1 cellular context compared by ENCODE assay signal in genomic region chrX:29690061-29690460, GRCh38.
TF ChIP-seq lines count a peak whose summit lies in the region.

No MANE protein-coding gene starts in this region.

TF ChIP-seq in endothelial cell of umbilical vein, 7 proteins besides CTCF, POLR2A, EP300 and RAD21:
- TF ChIP-seq JUN (IDR thresholded peaks at IDR 0.05; ENCODE audit: borderline replicate concordance, insufficient read depth, insufficient read length, low read depth) (no peak), FOS (IDR thresholded peaks at IDR 0.05; ENCODE audit: borderline replicate concordance, insufficient read depth, low read length) (no peak), MYC (IDR thresholded peaks at IDR 0.05; ENCODE audit: low read depth, low read length) (no peak), GATA2 (IDR thresholded peaks at IDR 0.05; ENCODE audit: insufficient read depth, insufficient read length, low read depth, low read length) (no peak), POLR2AphosphoS5 (IDR thresholded peaks at IDR 0.05; ENCODE audit: insufficient read depth, low read depth, low read length) (no peak)
TF ChIP-seq in endothelial cell of umbilical vein: peak in this region for 0.
